ENCODE assay signal across 8 cellular contexts in the genomic region with DNA sequence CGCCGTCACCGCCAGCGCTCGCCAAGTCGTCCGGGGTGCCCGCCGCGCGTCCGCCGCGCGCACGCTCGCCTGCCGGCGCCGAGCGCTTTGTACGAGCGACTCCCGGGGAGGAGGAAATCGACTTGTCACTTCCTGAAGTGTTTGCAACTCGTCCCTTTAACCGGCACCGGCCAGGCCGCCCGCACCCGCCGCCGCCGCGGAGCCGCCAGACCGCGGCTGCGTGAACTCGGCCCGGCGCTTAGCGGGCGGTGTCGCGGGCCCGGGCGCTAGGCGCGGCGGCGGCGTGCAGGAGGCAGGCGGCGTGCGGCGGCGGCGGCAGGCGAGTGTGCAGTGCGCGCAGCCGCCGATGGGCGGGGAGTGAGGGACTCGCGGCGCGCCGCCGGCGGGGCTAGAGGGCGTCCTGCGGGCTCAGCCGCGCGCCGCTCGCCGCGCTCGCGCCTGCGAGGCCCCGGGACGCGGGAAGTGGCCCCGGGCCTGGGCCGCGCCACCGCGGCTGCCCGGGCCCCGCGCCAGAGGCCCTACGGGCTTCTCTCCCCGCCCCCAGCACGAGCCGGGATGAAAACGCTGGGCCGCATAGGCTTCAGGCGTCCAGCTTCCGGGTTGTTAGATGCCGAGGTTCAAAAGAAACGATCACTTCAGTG. TPM values are rescaled to one million over a fixed set of nuclear protein-coding genes. Genes with fewer than 3 reads are reported as not detected.
DNase-seq lines count a peak whose midpoint lies in the region; ATAC-seq and TF ChIP-seq lines count a peak whose summit lies in the region.

A gene with protein sequence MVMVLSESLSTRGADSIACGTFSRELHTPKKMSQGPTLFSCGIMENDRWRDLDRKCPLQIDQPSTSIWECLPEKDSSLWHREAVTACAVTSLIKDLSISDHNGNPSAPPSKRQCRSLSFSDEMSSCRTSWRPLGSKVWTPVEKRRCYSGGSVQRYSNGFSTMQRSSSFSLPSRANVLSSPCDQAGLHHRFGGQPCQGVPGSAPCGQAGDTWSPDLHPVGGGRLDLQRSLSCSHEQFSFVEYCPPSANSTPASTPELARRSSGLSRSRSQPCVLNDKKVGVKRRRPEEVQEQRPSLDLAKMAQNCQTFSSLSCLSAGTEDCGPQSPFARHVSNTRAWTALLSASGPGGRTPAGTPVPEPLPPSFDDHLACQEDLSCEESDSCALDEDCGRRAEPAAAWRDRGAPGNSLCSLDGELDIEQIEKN (minus strand): TSS at position 332 of the 641 bp plus-strand sequence. CDS start 37,665 bp downstream, outside the sequence.

- H3K4me3 ChIP-seq in Caco-2 (ENCODE audit: low read depth, low read length) = peak within 1 kb of the TSS; percentile 86
- peak within 1 kb of the TSS; percentile 69 for H3K4me3 ChIP-seq in fibroblast of mammary gland (ENCODE audit: control insufficient read depth, low read depth, low read length)

- peak in 1 of 2 experiments; percentile 5 for TF ChIP-seq CTCF in Caco-2 (IDR thresholded peaks at IDR 0.05; ENCODE audit: insufficient read depth in 1 of 2, low read depth in 1 of 2, low read length in 1 of 2, severe bottlenecking in 1 of 2, unreplicated experiment in 1 of 2)
- no peak for TF ChIP-seq CTCF in fibroblast of mammary gland (conservative IDR thresholded peaks at IDR 0.05; ENCODE audit: control insufficient read depth, insufficient read depth, low read depth, low read length)

- H3K27me3 Mint-ChIP-seq in Caco-2 (ENCODE audit: insufficient read depth, unreplicated experiment) = no peaks in the 10 kb centered on the region
- no peaks in the 10 kb centered on the region for H3K27me3 Mint-ChIP-seq in activated T-helper 17 cell treated with anti-CD3 and anti-CD28 coated beads, Interleukin-2, amount 50 U/mL, for 72 hours
- no peaks in the 10 kb centered on the region for H3K27me3 Mint-ChIP-seq in naive thymus-derived CD8-positive, alpha-beta T cell

- peak within 1 kb of the TSS; percentile 93 for H3K27ac Mint-ChIP-seq in Caco-2 (ENCODE audit: unreplicated experiment)
- H3K27ac Mint-ChIP-seq in activated T-helper 17 cell treated with anti-CD3 and anti-CD28 coated beads, Interleukin-2, amount 50 U/mL, for 72 hours = peak within 1 kb of the TSS; percentile 67
- H3K27ac Mint-ChIP-seq in naive thymus-derived CD8-positive, alpha-beta T cell = peak within 1 kb of the TSS; percentile 83 to 98 (median 92)

- H3K36me3 ChIP-seq in Caco-2 (ENCODE audit: control insufficient read depth, insufficient read depth, low read length) = peaks cover 2% of the 10 kb centered on the region; the same call in 1 of the 2 replicates

- peak; percentile 83 to 92 for DNase-seq in Caco-2
- DNase-seq in RPMI7951 (ENCODE audit: low read depth) = peak; percentile 71
- peak; percentile 66 for DNase-seq in fibroblast of mammary gland (ENCODE audit: low read depth)
- DNase-seq in naive thymus-derived CD8-positive, alpha-beta T cell = peak; percentile 69 to 87 (median 78)
- peak; percentile 77 for DNase-seq in stimulated activated naive CD4-positive, alpha-beta T cell treated with Interleukin-2 at 50 U/mL for 16 hours (lab: John Stamatoyannopoulos, UW)

- no peaks in the 10 kb centered on the region for H3K9me3 Mint-ChIP-seq in Caco-2 (ENCODE audit: unreplicated experiment)
- no peaks in the 10 kb centered on the region for H3K9me3 Mint-ChIP-seq in activated T-helper 17 cell treated with anti-CD3 and anti-CD28 coated beads, Interleukin-2, amount 50 U/mL, for 72 hours
- H3K9me3 Mint-ChIP-seq in naive thymus-derived CD8-positive, alpha-beta T cell = no peaks in the 10 kb centered on the region

- ATAC-seq in GM19438 (IDR thresholded peaks at IDR 0.05; ENCODE audit: low read depth, unreplicated experiment) (peak; percentile 61), HG03558 (IDR thresholded peaks at IDR 0.05; ENCODE audit: extremely low read depth, unreplicated experiment) (peak; percentile 41)
- peak; percentile 71 for ATAC-seq in activated T-helper 17 cell treated with anti-CD3 and anti-CD28 coated beads, Interleukin-2, amount 50 U/mL, for 72 hours (replicated peaks)
- ATAC-seq in naive thymus-derived CD8-positive, alpha-beta T cell = peak; percentile 82 to 83

- peaks cover 10% of the 10 kb centered on the region for H3K36me3 Mint-ChIP-seq in Caco-2 (ENCODE audit: insufficient read depth, unreplicated experiment)
- H3K36me3 Mint-ChIP-seq in activated T-helper 17 cell treated with anti-CD3 and anti-CD28 coated beads, Interleukin-2, amount 50 U/mL, for 72 hours (ENCODE audit: low read depth) = peaks cover 22% of the 10 kb centered on the region
- peaks cover 0 to 6% (median 0%) of the 10 kb centered on the region in 3 donors for H3K36me3 Mint-ChIP-seq in naive thymus-derived CD8-positive, alpha-beta T cell

- CTCF ChIA-PET in Caco-2 (lab: Charles Lee) = no interaction called here

- POLR2A ChIA-PET in Caco-2 (lab: Charles Lee) = interaction anchor here (0.6 kb wide), 1 partner anchor 47 kb away, joined by 4 read pairs; no protein-coding TSS in a partner anchor
- POLR2A ChIA-PET in naive thymus-derived CD8-positive, alpha-beta T cell (lab: Charles Lee) = interaction anchor here (0.6 to 2.6 kb wide), 6 partner anchors 11 to 214 kb away, joined by 3 to 7 read pairs (median 4); no protein-coding TSS in a partner anchor

- peak within 1 kb of the TSS; percentile 92 for H3K4me3 Mint-ChIP-seq in Caco-2 (ENCODE audit: unreplicated experiment)
- peak within 1 kb of the TSS; percentile 76 for H3K4me3 Mint-ChIP-seq in activated T-helper 17 cell treated with anti-CD3 and anti-CD28 coated beads, Interleukin-2, amount 50 U/mL, for 72 hours
- H3K4me3 Mint-ChIP-seq in naive thymus-derived CD8-positive, alpha-beta T cell = peak within 1 kb of the TSS; percentile 91 to 99 (median 96)

- BruUV-seq in Caco-2 (replicated peaks; lab: Mats Ljungman, UMichigan) = no TSS peak

- peaks cover 50% of the 10 kb centered on the region for H3K4me1 ChIP-seq in Caco-2

- peaks cover 34% of the 10 kb centered on the region for H3K4me1 Mint-ChIP-seq in Caco-2 (ENCODE audit: low read depth, unreplicated experiment)
- peaks cover 31% of the 10 kb centered on the region for H3K4me1 Mint-ChIP-seq in activated T-helper 17 cell treated with anti-CD3 and anti-CD28 coated beads, Interleukin-2, amount 50 U/mL, for 72 hours
- H3K4me1 Mint-ChIP-seq in naive thymus-derived CD8-positive, alpha-beta T cell = peaks cover 35 to 56% (median 47%) of the 10 kb centered on the region in 4 donors

- no peaks in the 10 kb centered on the region for H3K9me3 ChIP-seq in Caco-2

- intact Hi-C loops in Caco-2 (cut with micrococcal nuclease; ENCODE audit: unreplicated experiment) = loop anchor here (2.0 to 5.0 kb wide), 2 partner anchors 55 to 112 kb away; no protein-coding TSS in a partner anchor

- no peaks in the 10 kb centered on the region for H3K27me3 ChIP-seq in Caco-2 (replicated peaks; ENCODE audit: control insufficient read depth, insufficient read depth, low read length)

RNA-seq across cellular contexts. Expression of the gene that starts here (rescaled TPM):
- 13.6 and 13.7 TPM in 2 replicates for total RNA-seq in Caco-2 (2022)
- 6.7 and 7.3 TPM in 2 replicates for total RNA-seq in RPMI7951 (2014; rRNA removed; shearing (Covaris generic))
- 10 to 100 TPM; 21.7 to 36.8 TPM for total RNA-seq in activated T-helper 17 cell treated with anti-CD3 and anti-CD28 coated beads, Interleukin-2, amount 50 U/mL, for 72 hours
- 10 to 100 TPM; 22.2 to 23.2 TPM for total RNA-seq in naive thymus-derived CD8-positive, alpha-beta T cell
- polyA plus RNA-seq in naive thymus-derived CD8-positive, alpha-beta T cell = 10 to 100 TPM in 2 of 3 donors, 1 to 10 TPM in 1; 2.4 to 15.1 (median 11.9) TPM

Comparison
In these comparisons a context has a peak if more than half of its experiments do, and no peak if none do; other contexts are left out.
1. Peak in every context shown above with its lines: DNase-seq, ATAC-seq and H3K4me3 ChIP-seq.